18 cellular contexts compared by ENCODE assay signal in the genomic region with DNA sequence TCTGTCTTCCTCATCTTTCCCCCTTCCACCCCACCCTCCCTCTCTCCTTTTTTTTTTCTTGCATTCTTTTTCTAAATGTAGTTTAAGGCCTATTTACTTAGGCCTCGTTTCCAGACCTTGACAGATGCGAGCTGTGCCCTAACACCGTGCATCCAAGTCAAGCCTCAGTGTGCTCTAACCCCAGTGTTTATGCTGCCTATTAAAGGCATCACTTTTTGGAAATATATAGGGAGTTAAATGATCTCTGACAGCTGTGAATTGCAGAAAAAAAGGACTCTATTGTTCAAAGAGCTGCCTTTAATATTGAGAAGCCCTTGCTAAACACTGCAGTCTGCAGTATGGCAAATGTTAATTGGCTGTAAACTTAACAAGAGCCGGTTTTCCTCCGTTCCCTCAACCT.
"Had no signal": no experiment of that assay in that cellular context is flagged by ENCODE, and none has a peak within 500 bp of the region (broad histone marks: within the 10 kb centered on the region; RNA-seq: fewer than 3 reads in every experiment).

No MANE protein-coding gene starts in this region.

- H3K36me3 ChIP-seq: pancreas, right lobe of liver, thoracic aorta had no signal

- DNase-seq: activated CD4-positive, alpha-beta T cell treated with anti-CD3 and anti-CD28 coated beads, Interleukin-2, amount 10 ng/mL, durations not matched to agents 24 days and 14 days; activated CD4-positive, CD25-positive, alpha-beta regulatory T cell; activated CD8-positive, alpha-beta memory T cell treated with anti-CD3 and anti-CD28 coated beads, Interleukin-2, amount 50 U/mL, for 4 hours; activated effector memory CD4-positive, alpha-beta T cell treated with Interleukin-2 at 50 U/mL for 16 hours; activated naive CD4-positive, alpha-beta T cell treated with anti-CD3 and anti-CD28 coated beads, Interleukin-2, amount 50 U/mL, for 16 hours; activated T-cell treated with anti-CD3 and anti-CD28 coated beads, Interleukin-2, amount 50 U/mL, for 48 hours; aorta; left cardiac atrium; midbrain; pancreas; right lobe of liver; stimulated activated CD4-positive, alpha-beta T cell treated with anti-CD3 and anti-CD28 coated beads, Interleukin-4, amount 100 ng/mL, for 24 hours; T-helper 1 cell; T1000 had no signal

- H3K27me3 Mint-ChIP-seq: activated CD4-positive, alpha-beta T cell treated with anti-CD3 and anti-CD28 coated beads, Interleukin-2, amount 10 ng/mL, durations not matched to agents 24 days and 14 days; stimulated activated memory B cell treated with anti-CD40 and anti-IgM and Interleukin-4, amounts not matched to agents 10 μg/mL and 1 μg/mL and 100 μg/mL, for 72 hours had no signal

- H3K4me3 Mint-ChIP-seq: activated CD4-positive, alpha-beta T cell treated with anti-CD3 and anti-CD28 coated beads, Interleukin-2, amount 10 ng/mL, durations not matched to agents 24 days and 14 days; stimulated activated memory B cell treated with anti-CD40 and anti-IgM and Interleukin-4, amounts not matched to agents 10 μg/mL and 1 μg/mL and 100 μg/mL, for 72 hours had no signal

- H3K27ac ChIP-seq: coronary artery, pancreas, right lobe of liver, thoracic aorta had no signal

- H3K4me1 Mint-ChIP-seq: activated CD4-positive, alpha-beta T cell treated with anti-CD3 and anti-CD28 coated beads, Interleukin-2, amount 10 ng/mL, durations not matched to agents 24 days and 14 days; stimulated activated memory B cell treated with anti-CD40 and anti-IgM and Interleukin-4, amounts not matched to agents 10 μg/mL and 1 μg/mL and 100 μg/mL, for 72 hours had no signal

- H3K27me3 ChIP-seq: pancreas, right lobe of liver had no signal

- H3K4me3 ChIP-seq: coronary artery, lung, pancreas, right lobe of liver, thoracic aorta had no signal

- ATAC-seq: left cardiac atrium; pancreas; right lobe of liver; stimulated activated memory B cell treated with anti-CD40 and anti-IgM and Interleukin-4, amounts not matched to agents 10 μg/mL and 1 μg/mL and 100 μg/mL, for 72 hours had no signal

- H3K4me1 ChIP-seq: pancreas, right lobe of liver had no signal

- H3K27ac Mint-ChIP-seq: activated CD4-positive, alpha-beta T cell treated with anti-CD3 and anti-CD28 coated beads, Interleukin-2, amount 10 ng/mL, durations not matched to agents 24 days and 14 days; stimulated activated memory B cell treated with anti-CD40 and anti-IgM and Interleukin-4, amounts not matched to agents 10 μg/mL and 1 μg/mL and 100 μg/mL, for 72 hours had no signal

- H3K9me3 Mint-ChIP-seq: activated CD4-positive, alpha-beta T cell treated with anti-CD3 and anti-CD28 coated beads, Interleukin-2, amount 10 ng/mL, durations not matched to agents 24 days and 14 days had no signal

- H3K36me3 Mint-ChIP-seq: stimulated activated memory B cell treated with anti-CD40 and anti-IgM and Interleukin-4, amounts not matched to agents 10 μg/mL and 1 μg/mL and 100 μg/mL, for 72 hours had no signal

- H3K9me3 ChIP-seq: pancreas, right lobe of liver, thoracic aorta had no signal
